ENCODE assay signal across 8 cellular contexts in the genomic region with DNA sequence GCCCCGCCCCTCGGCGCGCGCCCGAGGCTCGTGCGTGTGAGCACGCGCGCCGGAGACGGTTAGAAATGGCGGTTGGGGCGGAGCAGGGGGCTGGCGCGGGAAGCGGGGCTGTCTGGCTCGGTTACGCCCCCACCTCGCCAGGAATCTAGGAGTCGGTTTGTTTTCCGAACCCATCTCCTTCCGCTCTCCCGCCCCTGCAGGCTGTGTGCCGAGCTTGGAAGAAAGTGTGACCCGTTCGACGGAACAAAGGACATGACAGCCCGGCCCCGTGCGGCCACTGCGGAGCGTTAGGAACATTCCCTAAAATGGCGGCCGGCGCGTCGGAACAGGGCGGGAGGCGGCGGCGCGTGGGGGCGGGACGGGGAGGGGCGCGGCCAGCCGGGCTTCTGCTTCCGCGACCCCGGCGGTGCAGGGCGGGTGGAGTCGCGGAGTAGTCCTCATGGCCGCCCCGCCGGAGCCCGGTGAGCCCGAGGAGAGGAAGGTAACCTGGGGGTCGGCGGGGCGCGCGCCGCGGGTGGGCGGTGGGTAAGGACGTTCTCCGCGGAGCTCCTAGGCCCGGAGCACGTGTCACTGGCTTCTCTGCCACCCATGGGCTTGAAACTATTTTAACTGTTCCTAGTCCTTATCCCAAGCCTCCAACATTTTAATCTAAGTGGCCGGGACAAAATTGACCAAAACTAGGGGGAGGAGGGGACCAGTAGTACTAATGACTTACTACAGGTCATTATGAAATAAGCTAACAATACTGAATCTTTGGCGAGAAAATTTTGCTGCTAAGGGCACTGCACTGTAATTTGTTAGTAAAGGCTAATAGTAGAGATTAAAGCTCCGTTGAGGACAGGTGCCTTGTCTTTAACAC. TPM values are rescaled to one million over a fixed set of nuclear protein-coding genes. Genes with fewer than 3 reads are reported as not detected.
DNase-seq lines count a peak whose midpoint lies in the region; ATAC-seq and TF ChIP-seq lines count a peak whose summit lies in the region.

A gene with protein sequence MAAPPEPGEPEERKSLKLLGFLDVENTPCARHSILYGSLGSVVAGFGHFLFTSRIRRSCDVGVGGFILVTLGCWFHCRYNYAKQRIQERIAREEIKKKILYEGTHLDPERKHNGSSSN (plus strand): TSS at position 383 of the 859 bp plus-strand sequence. CDS start 57 bp downstream, at position 440.

- peaks cover 47% of the 10 kb centered on the region for H3K79me2 ChIP-seq in Karpas-422 (ENCODE audit: low read length)

- H2AFZ ChIP-seq in Karpas-422 (ENCODE audit: low read length): peak within 1 kb of the TSS; percentile 97; the same call in 1 of the 2 replicates

- peak within 1 kb of the TSS; percentile 68 for H3K4me2 ChIP-seq in Karpas-422 (ENCODE audit: low read depth, low read length, poor library complexity, severe bottlenecking)

- H3K9me2 ChIP-seq in Karpas-422 (replicated peaks; ENCODE audit: insufficient read depth, low read length): no peaks in the 10 kb centered on the region

- H4K20me1 ChIP-seq in Karpas-422 (ENCODE audit: insufficient read depth, low read depth, low read length): no peaks in the 10 kb centered on the region; the same call in 1 of the 2 replicates

- H3K27me3 ChIP-seq in Karpas-422 (ENCODE audit: low read length): no peaks in the 10 kb centered on the region
- H3K27me3 ChIP-seq in neutrophil: no peaks in the 10 kb centered on the region

- DNase-seq in EL: peak; percentile 92
- DNase-seq in Karpas-422: peak; percentile 97
- peak; percentile 87 for DNase-seq in SHP77 treated with DMSO at 0.1 percent for 48 hours (lab: John Stamatoyannopoulos, UW)
- peak; percentile 91 to 96 (median 92) for DNase-seq in activated naive CD4-positive, alpha-beta T cell (lab: John Stamatoyannopoulos, UW)
- DNase-seq in foreskin melanocyte: peak; percentile 86
- DNase-seq in substantia nigra (lab: John Stamatoyannopoulos, UW): peak in 47 of 49 donors; percentile 64 to 100 (median 91)

- peak within 1 kb of the TSS; percentile 76 for H3K4me3 ChIP-seq in Karpas-422 (ENCODE audit: low read length)
- peak within 1 kb of the TSS; percentile 97 to 100 for H3K4me3 ChIP-seq in neutrophil (ENCODE audit: low read depth in 1 of 2, low read length in 1 of 2)

- no peaks in the 10 kb centered on the region for H3K9me3 ChIP-seq in Karpas-422 (ENCODE audit: low read length)
- no peaks in the 10 kb centered on the region for H3K9me3 ChIP-seq in neutrophil

- H3K4me1 ChIP-seq in Karpas-422 (ENCODE audit: low read length) (peaks cover 58% of the 10 kb centered on the region), neutrophil (ENCODE audit: control insufficient read depth in 1 of 2, insufficient read depth in 1 of 2, low read depth in 1 of 2, low read length in 1 of 2) (peaks cover 22 to 29% of the 10 kb centered on the region in 2 experiments)

- H3K9ac ChIP-seq in Karpas-422 (ENCODE audit: low read length): peak within 1 kb of the TSS; percentile 91

- peak; percentile 62 for ATAC-seq in GM21825 (IDR thresholded peaks at IDR 0.05; ENCODE audit: unreplicated experiment)

- H3K36me3 ChIP-seq in Karpas-422 (ENCODE audit: insufficient read depth, low read length) (peaks cover 12% of the 10 kb centered on the region; the same call in 1 of the 2 replicates), neutrophil (peaks cover 11% of the 10 kb centered on the region)

- H3K27ac ChIP-seq in Karpas-422 (ENCODE audit: low read length): peak within 1 kb of the TSS; percentile 90
- H3K27ac ChIP-seq in neutrophil: peak within 1 kb of the TSS; percentile 99
- peak within 1 kb of the TSS; percentile 100 for H3K27ac ChIP-seq in substantia nigra (ENCODE audit: low read depth, low read length, poor library complexity, severe bottlenecking)

- TF ChIP-seq CTCF in neutrophil (IDR thresholded peaks at IDR 0.05): peak; percentile 58

RNA-seq across cellular contexts. Expression of the gene that starts here (rescaled TPM):
- 24.1 and 52.4 TPM in 2 replicates for total RNA-seq in Karpas-422 (2014; rRNA removed; shearing (Covaris generic); ENCODE audit: low replicate concordance)

Comparison
In these comparisons a context has a peak if more than half of its experiments do, and no peak if none do; other contexts are left out.
1. Peak in every context shown above with its lines: DNase-seq, ATAC-seq, H3K4me3 ChIP-seq and H3K27ac ChIP-seq.